In the genomic region with DNA sequence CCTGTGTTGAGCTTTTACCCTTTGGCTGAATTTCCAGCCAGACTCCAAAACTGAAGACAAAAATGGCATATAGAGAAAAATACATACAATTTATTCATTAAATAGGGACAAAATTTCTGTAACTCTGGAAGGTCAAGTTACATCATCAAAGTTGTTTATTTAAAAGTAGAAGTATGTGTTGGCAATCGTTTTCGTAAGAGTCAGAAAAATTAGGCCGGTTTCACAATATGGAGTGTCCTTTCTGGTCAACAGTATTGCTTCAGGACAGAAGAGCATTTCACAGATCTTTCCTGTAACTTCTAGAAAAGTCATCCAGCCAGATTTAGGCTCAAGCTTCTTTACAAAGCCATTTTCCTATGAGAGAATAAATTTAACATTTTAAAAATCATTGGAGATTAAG, we compare ENCODE assay signal across 8 cellular contexts. TPM values are rescaled to one million over a fixed set of nuclear protein-coding genes. Genes with fewer than 3 reads are reported as not detected.
DNase-seq lines count a peak whose midpoint lies in the region; ATAC-seq and TF ChIP-seq lines count a peak whose summit lies in the region.
"Not testable (repeated sequence)": the region's sequence is repeated elsewhere in the genome, so short reads cannot be mapped to it uniquely, and the experiment has no call there.

No MANE protein-coding gene starts in this region.

- H3K9me2 ChIP-seq in hepatocyte (replicated peaks; ENCODE audit: insufficient read depth), result not testable (repeated sequence)

- H3K27ac ChIP-seq in CD4-positive, CD25-positive, alpha-beta regulatory T cell (ENCODE audit: insufficient read depth, low read length, poor library complexity, severe bottlenecking), result not testable (repeated sequence)
- H3K27ac ChIP-seq in coronary artery (peak overlapping the region; percentile 25 to 32), hepatocyte (peak overlapping the region; percentile 100), osteoblast (ENCODE audit: low read depth, low read length) (peak overlapping the region; percentile 68)

- not testable (repeated sequence) for H3K9me3 Mint-ChIP-seq in CD4-positive, CD25-positive, alpha-beta regulatory T cell; activated T-helper 17 cell treated with anti-CD3 and anti-CD28 coated beads, Interleukin-2, amount 50 U/mL, for 72 hours; type B pancreatic cell

- peaks cover 16% of the 10 kb centered on the region for H3K4me1 ChIP-seq in CD4-positive, CD25-positive, alpha-beta regulatory T cell (ENCODE audit: control insufficient read depth, insufficient read depth, low read length, poor library complexity, severe bottlenecking)
- H3K4me1 ChIP-seq in hepatocyte (ENCODE audit: insufficient read depth), result peaks cover 13% of the 10 kb centered on the region
- H3K4me1 ChIP-seq in osteoblast (ENCODE audit: insufficient read depth, low read length), result peaks cover 27% of the 10 kb centered on the region

- not testable (repeated sequence) for H3K27me3 ChIP-seq in CD4-positive, CD25-positive, alpha-beta regulatory T cell (ENCODE audit: control insufficient read depth, insufficient read depth, low read length); hepatocyte; osteoblast (ENCODE audit: insufficient read depth, low read length)

- H3K36me3 ChIP-seq in CD4-positive, CD25-positive, alpha-beta regulatory T cell (ENCODE audit: control insufficient read depth, insufficient read depth, low read length); hepatocyte (replicated peaks; ENCODE audit: insufficient read depth, low read depth); osteoblast (ENCODE audit: insufficient read depth, low read length): not testable (repeated sequence)

- not testable (repeated sequence) for ATAC-seq in CD4-positive, CD25-positive, alpha-beta regulatory T cell (ENCODE audit: low read depth in 2 of 2); activated T-helper 17 cell treated with anti-CD3 and anti-CD28 coated beads, Interleukin-2, amount 50 U/mL, for 72 hours (replicated peaks)

- not testable (repeated sequence) for H2AFZ ChIP-seq in hepatocyte; osteoblast (ENCODE audit: low read length)

- not testable (repeated sequence) for H3K4me3 ChIP-seq in CD4-positive, CD25-positive, alpha-beta regulatory T cell (ENCODE audit: low read depth, low read length); coronary artery; hepatocyte; osteoblast (ENCODE audit: insufficient read depth, low read length)

- H3K4me3 Mint-ChIP-seq in CD4-positive, CD25-positive, alpha-beta regulatory T cell, result peak overlapping the region in 2 of 4 donors; percentile 62 to 94
- H3K4me3 Mint-ChIP-seq in activated T-helper 17 cell treated with anti-CD3 and anti-CD28 coated beads, Interleukin-2, amount 50 U/mL, for 72 hours, result peak overlapping the region; percentile 96
- peak overlapping the region; percentile 92 for H3K4me3 Mint-ChIP-seq in type B pancreatic cell

- not testable (repeated sequence) for H3K4me2 ChIP-seq in hepatocyte
- H3K4me2 ChIP-seq in osteoblast (ENCODE audit: insufficient read depth, low read length), result peak overlapping the region; percentile 40

- H3K36me3 Mint-ChIP-seq in CD4-positive, CD25-positive, alpha-beta regulatory T cell, result not testable (repeated sequence)
- H3K36me3 Mint-ChIP-seq in activated T-helper 17 cell treated with anti-CD3 and anti-CD28 coated beads, Interleukin-2, amount 50 U/mL, for 72 hours (ENCODE audit: low read depth), result peaks cover 17% of the 10 kb centered on the region
- peaks cover 13% of the 10 kb centered on the region for H3K36me3 Mint-ChIP-seq in type B pancreatic cell

- not testable (repeated sequence) for H3K27me3 Mint-ChIP-seq in CD4-positive, CD25-positive, alpha-beta regulatory T cell; activated T-helper 17 cell treated with anti-CD3 and anti-CD28 coated beads, Interleukin-2, amount 50 U/mL, for 72 hours; type B pancreatic cell

- H3K79me2 ChIP-seq in hepatocyte (peaks cover 29% of the 10 kb centered on the region), osteoblast (ENCODE audit: insufficient read depth, low read length) (peaks cover 12% of the 10 kb centered on the region)

- WGBS in hepatocyte (ENCODE audit: low lambda C conversion rate, missing lambda C conversion rate), result 67% methylated on average over 3 of the region's 3 CpGs

- H4K20me1 ChIP-seq in hepatocyte (ENCODE audit: insufficient read depth, poor library complexity, severe bottlenecking); osteoblast (ENCODE audit: insufficient read depth, low read length): not testable (repeated sequence)

- TF ChIP-seq CTCF in coronary artery (IDR thresholded peaks at IDR 0.05); hepatocyte (IDR thresholded peaks at IDR 0.05; ENCODE audit: poor library complexity); osteoblast (IDR thresholded peaks at IDR 0.05; ENCODE audit: extremely low read depth, low read depth, low read length); type B pancreatic cell (conservative IDR thresholded peaks at IDR 0.05): not testable (repeated sequence)

- not testable (repeated sequence) for H3K9me3 ChIP-seq in CD4-positive, CD25-positive, alpha-beta regulatory T cell (ENCODE audit: control insufficient read depth in 2 of 2, low read length in 2 of 2); hepatocyte (ENCODE audit: low read depth); osteoblast (ENCODE audit: low read depth, low read length)

- H3K27ac Mint-ChIP-seq in CD4-positive, CD25-positive, alpha-beta regulatory T cell, result peak overlapping the region in 2 of 3 donors; percentile 68 to 99
- peak overlapping the region; percentile 88 for H3K27ac Mint-ChIP-seq in activated T-helper 17 cell treated with anti-CD3 and anti-CD28 coated beads, Interleukin-2, amount 50 U/mL, for 72 hours
- H3K27ac Mint-ChIP-seq in type B pancreatic cell, result not testable (repeated sequence)

- H3K4me1 Mint-ChIP-seq in CD4-positive, CD25-positive, alpha-beta regulatory T cell, result peaks cover 18 to 33% (median 27%) of the 10 kb centered on the region in 4 donors
- peaks cover 43% of the 10 kb centered on the region for H3K4me1 Mint-ChIP-seq in activated T-helper 17 cell treated with anti-CD3 and anti-CD28 coated beads, Interleukin-2, amount 50 U/mL, for 72 hours
- peaks cover 24% of the 10 kb centered on the region for H3K4me1 Mint-ChIP-seq in type B pancreatic cell (ENCODE audit: unreplicated experiment)

- DNase-seq in CD4-positive, CD25-positive, alpha-beta regulatory T cell; coronary artery (ENCODE audit: low spot score); hepatocyte (ENCODE audit: low spot score); osteoblast (ENCODE audit: insufficient read length, low spot score, missing footprints); type B pancreatic cell (ENCODE audit: extremely low spot score, unreplicated experiment): not testable (repeated sequence)
- DNase-seq in LHCN-M2 (ENCODE audit: low read depth) (peak; percentile 54), RPMI7951 (ENCODE audit: low read depth) (peak; percentile 13)

RNA-seq across cellular contexts. Expression of a gene that starts 2.0 kb away (rescaled TPM):
- 12.6 TPM for total RNA-seq in CD4-positive, CD25-positive, alpha-beta regulatory T cell
- polyA plus RNA-seq in CD4-positive, CD25-positive, alpha-beta regulatory T cell, result 10 to 100 TPM; 75.8 to 88.5 (median 81.9) TPM
- 20.5 and 24.5 TPM in 2 replicates for total RNA-seq in LHCN-M2 (2014; rRNA removed)
- polyA plus RNA-seq in LHCN-M2 (2012), result 26.5 TPM
- 43.3 and 45.5 TPM in 2 replicates for total RNA-seq in RPMI7951 (2014; rRNA removed; shearing (Covaris generic))
- total RNA-seq in activated T-helper 17 cell treated with anti-CD3 and anti-CD28 coated beads, Interleukin-2, amount 50 U/mL, for 72 hours, result 10 to 100 TPM; 20.3 to 29.2 TPM
- 89.4 and 99.9 TPM in 2 replicates for total RNA-seq in hepatocyte
- polyA plus RNA-seq in hepatocyte, result 84.0 and 84.5 TPM in 2 replicates
- total RNA-seq in osteoblast, result 15.6 and 17.0 TPM in 2 replicates
- 22.7 and 27.6 TPM in 2 replicates for total RNA-seq in type B pancreatic cell (ENCODE audit: low replicate concordance)
